1 cellular context compared by ENCODE assay signal in genomic region chr1:207084701-207085180, GRCh38.
TF ChIP-seq lines count a peak whose summit lies in the region.

No MANE protein-coding gene starts in this region.

TF ChIP-seq in HepG2, 621 proteins besides CTCF, POLR2A, EP300 and RAD21 (continued from another document):
- TF ChIP-seq RORA (CRISPR knock-in tag; IDR thresholded peaks at IDR 0.05) (no peak), ZNF543 (CRISPR knock-in tag; IDR thresholded peaks at IDR 0.05) (no peak), KMT2A (CRISPR knock-in tag; IDR thresholded peaks at IDR 0.05) (0 out of 2 replicates have a peak, but pooled peaks have one; percentile 45), ZNF296 (CRISPR knock-in tag; conservative IDR thresholded peaks at IDR 0.05) (no peak), ZNF580 (CRISPR knock-in tag; IDR thresholded peaks at IDR 0.05; ENCODE audit: borderline replicate concordance, low read depth) (no peak), SP4 (CRISPR knock-in tag; IDR thresholded peaks at IDR 0.05) (no peak), TEAD3 (CRISPR knock-in tag; optimal IDR thresholded peaks at IDR 0.05; ENCODE audit: borderline replicate concordance) (peak; percentile 13), ZNF569 (CRISPR knock-in tag; IDR thresholded peaks at IDR 0.05; ENCODE audit: borderline replicate concordance) (no peak), HOXA9 (CRISPR knock-in tag; IDR thresholded peaks at IDR 0.05; ENCODE audit: borderline replicate concordance) (no peak), ZMAT5 (CRISPR knock-in tag; IDR thresholded peaks at IDR 0.05; ENCODE audit: borderline replicate concordance, low read depth) (no peak), YEATS4 (CRISPR knock-in tag; IDR thresholded peaks at IDR 0.05; ENCODE audit: borderline replicate concordance) (no peak), ZFP90 (CRISPR knock-in tag; IDR thresholded peaks at IDR 0.05; ENCODE audit: borderline replicate concordance) (no peak), ZNF556 (CRISPR knock-in tag; IDR thresholded peaks at IDR 0.05; ENCODE audit: borderline replicate concordance) (no peak), ZNF331 (CRISPR knock-in tag; IDR thresholded peaks at IDR 0.05) (no peak), LCORL (IDR thresholded peaks at IDR 0.05) (no peak), LCORL (CRISPR knock-in tag; IDR thresholded peaks at IDR 0.05) (no peak), GFI1 (CRISPR knock-in tag; IDR thresholded peaks at IDR 0.05; ENCODE audit: borderline replicate concordance) (no peak), FOXA1 (IDR thresholded peaks at IDR 0.05) (no peak), FOXA1 (CRISPR knock-in tag; IDR thresholded peaks at IDR 0.05) (peak; percentile 60; the same call in 1 of the 2 replicates), NFRKB (IDR thresholded peaks at IDR 0.05) (no peak), TEAD2 (CRISPR knock-in tag; IDR thresholded peaks at IDR 0.05) (no peak), ZNF225 (CRISPR knock-in tag; IDR thresholded peaks at IDR 0.05) (no peak), FOXO1 (CRISPR knock-in tag; IDR thresholded peaks at IDR 0.05) (0 out of 2 replicates have a peak, but pooled peaks have one; percentile 16), HDAC2 (CRISPR knock-in tag; IDR thresholded peaks at IDR 0.05) (peak; percentile 30; the same call in 1 of the 2 replicates), SRSF1 (optimal IDR thresholded peaks at IDR 0.05; ENCODE audit: low read depth, low read length) (no peak), ZNF616 (CRISPR knock-in tag; IDR thresholded peaks at IDR 0.05; ENCODE audit: low read depth) (no peak), ZBTB34 (CRISPR knock-in tag; IDR thresholded peaks at IDR 0.05) (no peak), ZNF281 (CRISPR knock-in tag; IDR thresholded peaks at IDR 0.05; ENCODE audit: borderline replicate concordance) (0 out of 2 replicates have a peak, but pooled peaks have one; percentile 15)
